In the genomic region with DNA sequence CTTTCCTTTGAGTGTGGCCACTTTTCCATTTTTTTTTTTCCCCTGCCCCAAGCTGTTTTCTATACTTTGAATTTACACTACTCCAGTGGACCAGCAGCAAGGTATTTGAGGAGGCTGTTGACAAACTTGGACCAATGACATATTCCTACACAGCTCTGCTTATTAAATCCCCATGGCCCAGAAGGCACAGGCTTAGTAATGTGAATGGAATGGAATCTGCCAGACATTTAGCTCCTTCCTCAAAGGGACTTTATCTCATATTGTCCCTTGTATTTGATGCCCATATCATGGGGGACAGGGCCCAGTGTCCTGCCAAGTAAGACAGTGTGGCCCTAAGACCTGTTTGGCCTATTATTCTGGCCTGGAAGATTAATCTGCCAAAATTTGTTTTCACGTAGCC, we compare ENCODE assay signal across 19 cellular contexts.
DNase-seq lines count a peak whose midpoint lies in the region; ATAC-seq and TF ChIP-seq lines count a peak whose summit lies in the region.
"Had no signal": no experiment of that assay in that cellular context is flagged by ENCODE, and none has a peak within 500 bp of the region (broad histone marks: within the 10 kb centered on the region; RNA-seq: fewer than 3 reads in every experiment).

No MANE protein-coding gene starts in this region.

- ATAC-seq in Right ventricle myocardium superior (ENCODE audit: poor library complexity): peak; percentile 86
- ATAC-seq in activated naive CD8-positive, alpha-beta T cell treated with anti-CD3 and anti-CD28 coated beads, Interleukin-2, amount 50 U/mL, for 24 hours: no peak
- ATAC-seq: CD8-positive, alpha-beta T cell; gastroesophageal sphincter; HCT116; K562; lower lobe of right lung; upper lobe of right lung had no signal

- H2AFZ ChIP-seq in smooth muscle cell (ENCODE audit: low read depth): no peak overlapping the region

- H3K79me2 ChIP-seq in smooth muscle cell (ENCODE audit: low read depth): no peaks in the 10 kb centered on the region

- no peak overlapping the region for H3K4me3 Mint-ChIP-seq in activated naive CD8-positive, alpha-beta T cell treated with anti-CD3 and anti-CD28 coated beads, Interleukin-2, amount 50 U/mL, for 24 hours
- H3K4me3 Mint-ChIP-seq: CD8-positive, alpha-beta T cell; naive B cell had no signal

- no peak overlapping the region for H3K27ac ChIP-seq in smooth muscle cell (ENCODE audit: low read depth)
- H3K27ac ChIP-seq: gastroesophageal sphincter, lower lobe of right lung, upper lobe of right lung had no signal

- no peaks in the 10 kb centered on the region for H3F3A ChIP-seq in smooth muscle cell (ENCODE audit: low read depth)

- H3K9ac ChIP-seq in smooth muscle cell (ENCODE audit: low read depth): no peak overlapping the region

- H3K4me1 Mint-ChIP-seq in activated naive CD8-positive, alpha-beta T cell treated with anti-CD3 and anti-CD28 coated beads, Interleukin-2, amount 50 U/mL, for 24 hours: no peaks in the 10 kb centered on the region

- no peaks in the 10 kb centered on the region for H3K36me3 ChIP-seq in smooth muscle cell (ENCODE audit: low read depth)
- H3K36me3 ChIP-seq: gastroesophageal sphincter, lower lobe of right lung, upper lobe of right lung had no signal

- H3K4me3 ChIP-seq in fibroblast of the aortic adventitia (ENCODE audit: low read depth, low read length): no peak overlapping the region
- H3K4me3 ChIP-seq in smooth muscle cell: no peak overlapping the region
- H3K4me3 ChIP-seq: gastroesophageal sphincter, K562, lower lobe of right lung, upper lobe of right lung had no signal

- intact Hi-C loops in Right ventricle myocardium superior (cut with DNase I) (no loop called here), cardiac septum (cut with DNase I) (no loop called here)

- H3K9me3 Mint-ChIP-seq in activated naive CD8-positive, alpha-beta T cell treated with anti-CD3 and anti-CD28 coated beads, Interleukin-2, amount 50 U/mL, for 24 hours: no peaks in the 10 kb centered on the region
- H3K9me3 Mint-ChIP-seq: CD8-positive, alpha-beta T cell; naive B cell had no signal

- DNase-seq in Right ventricle myocardium superior: no peak
- no peak for DNase-seq in cardiac septum (ENCODE audit: low spot score)
- peak; percentile 19 for DNase-seq in SW480 (ENCODE audit: low spot score)
- peak; percentile 53 for DNase-seq in fibroblast of the aortic adventitia (ENCODE audit: low read depth)
- no peak for DNase-seq in smooth muscle cell (lab: John Stamatoyannopoulos, UW; ENCODE audit: unreplicated experiment)
- DNase-seq in activated naive CD8-positive, alpha-beta T cell treated with anti-CD3 and anti-CD28 coated beads, Interleukin-2, amount 50 U/mL, for 24 hours: no peak
- DNase-seq in NCI-H2227 treated with DMSO at 0.1 percent for 48 hours (lab: John Stamatoyannopoulos, UW): no peak
- DNase-seq in GM10266 (ENCODE audit: extremely low spot score): no peak
- DNase-seq: activated CD4-positive, CD25-positive, alpha-beta regulatory T cell treated with anti-CD3 and anti-CD28 coated beads, Interleukin-2, amount 50 U/mL, for 72 hours; CD8-positive, alpha-beta T cell; lower lobe of right lung; naive B cell; NCI-H2081; NCI-H510A treated with DMSO at 0.1 percent for 48 hours; stimulated activated CD4-positive, alpha-beta T cell treated with anti-CD3 and anti-CD28 coated beads, Interleukin-2, amount 100 ng/mL, for 48 hours; upper lobe of right lung had no signal

- no peaks in the 10 kb centered on the region for H3K27me3 Mint-ChIP-seq in activated naive CD8-positive, alpha-beta T cell treated with anti-CD3 and anti-CD28 coated beads, Interleukin-2, amount 50 U/mL, for 24 hours
- H3K27me3 Mint-ChIP-seq: naive B cell had no signal

- no peaks in the 10 kb centered on the region for H3K4me1 ChIP-seq in smooth muscle cell (ENCODE audit: low read depth)
- H3K4me1 ChIP-seq: gastroesophageal sphincter, lower lobe of right lung, upper lobe of right lung had no signal

- no peaks in the 10 kb centered on the region for H3K27me3 ChIP-seq in smooth muscle cell (ENCODE audit: low read depth)
- H3K27me3 ChIP-seq: gastroesophageal sphincter, upper lobe of right lung had no signal

- H4K20me1 ChIP-seq in smooth muscle cell (ENCODE audit: low read depth): no peaks in the 10 kb centered on the region

- no peak overlapping the region for H3K27ac Mint-ChIP-seq in activated naive CD8-positive, alpha-beta T cell treated with anti-CD3 and anti-CD28 coated beads, Interleukin-2, amount 50 U/mL, for 24 hours
- H3K27ac Mint-ChIP-seq: CD8-positive, alpha-beta T cell; naive B cell had no signal

- H3K36me3 Mint-ChIP-seq in activated naive CD8-positive, alpha-beta T cell treated with anti-CD3 and anti-CD28 coated beads, Interleukin-2, amount 50 U/mL, for 24 hours (ENCODE audit: low read depth): no peaks in the 10 kb centered on the region
- H3K36me3 Mint-ChIP-seq: naive B cell had no signal

- WGBS in smooth muscle cell (ENCODE audit: low lambda C conversion rate): 71% methylated on average over 1 of the region's 1 CpG

- no peak for TF ChIP-seq CTCF in fibroblast of the aortic adventitia (IDR thresholded peaks at IDR 0.05; ENCODE audit: insufficient read depth, low read length)
- TF ChIP-seq CTCF in smooth muscle cell (IDR thresholded peaks at IDR 0.05; ENCODE audit: borderline replicate concordance, insufficient read depth, poor library complexity, severe bottlenecking): no peak
- TF ChIP-seq CTCF in GM10266 (IDR thresholded peaks at IDR 0.05; ENCODE audit: control insufficient read depth, insufficient read depth, low read depth, missing control alignments): no peak

- no peaks in the 10 kb centered on the region for H3K9me3 ChIP-seq in smooth muscle cell (replicated peaks; ENCODE audit: low read depth)
- H3K9me3 ChIP-seq: lower lobe of right lung had no signal

- H3K4me2 ChIP-seq in smooth muscle cell: peak overlapping the region; percentile 4

Comparison
In these comparisons a context has a peak if more than half of its experiments do, and no peak if none do; other contexts are left out.
1. DNase-seq: peak in SW480 (single experiment) and fibroblast of the aortic adventitia (single experiment); none in Right ventricle myocardium superior (single experiment), cardiac septum (single experiment), smooth muscle cell (single experiment), activated naive CD8-positive, alpha-beta T cell treated with anti-CD3 and anti-CD28 coated beads, Interleukin-2, amount 50 U/mL, for 24 hours (single experiment), NCI-H2227 treated with DMSO at 0.1 percent for 48 hours (single experiment) and GM10266 (single experiment).